Comparison of ENCODE assay signal across 26 cellular contexts in genomic region chr5:76029739-76030138, GRCh38. TPM values are rescaled to one million over a fixed set of nuclear protein-coding genes. Genes with fewer than 3 reads are reported as not detected.
"Had no signal": no experiment of that assay in that cellular context is flagged by ENCODE, and none has a peak within 500 bp of the region (broad histone marks: within the 10 kb centered on the region; RNA-seq: fewer than 3 reads in every experiment).

No MANE protein-coding gene starts in this region.

- H3K9me3 ChIP-seq: breast epithelium, colonic mucosa had no signal

- H2AFZ ChIP-seq: PC-9 had no signal

- H3K9ac ChIP-seq: KMS-11 had no signal

- ATAC-seq: activated CD8-positive, alpha-beta memory T cell treated with anti-CD3 and anti-CD28 coated beads, Interleukin-2, amount 10 ng/mL, durations not matched to agents 7 days and 5 days; T-helper 17 cell had no signal

- H3K4me3 ChIP-seq: breast epithelium, colonic mucosa, PC-9 had no signal

- H3K4me1 ChIP-seq: breast epithelium, colonic mucosa had no signal

- DNase-seq: activated B cell treated with CpG ODN at 0.5 μM for 24 hours; activated CD4-positive, alpha-beta T cell treated with anti-CD3 and anti-CD28 coated beads for 1 hour; activated CD4-positive, alpha-beta T cell treated with anti-CD3 and anti-CD28 coated beads, Interleukin-2, amount 10 ng/mL, durations not matched to agents 24 days and 14 days; activated CD4-positive, alpha-beta T cell treated with anti-CD3 and anti-CD28 coated beads, Interleukin-2, amount 50 U/mL, for 48 hours; activated CD8-positive, alpha-beta memory T cell treated with anti-CD3 and anti-CD28 coated beads, Interleukin-2, amount 10 ng/mL, durations not matched to agents 7 days and 5 days; activated effector memory CD4-positive, alpha-beta T cell treated with Interleukin-2 at 50 U/mL for 16 hours; activated naive CD4-positive, alpha-beta T cell; activated T-cell treated with anti-CD3 and anti-CD28 coated beads, Interleukin-2, amount 50 U/mL, for 24 hours; aorta; caudate nucleus; colonic mucosa; NCI-H1092; NCI-H1417 treated with DMSO at 0.1 percent for 48 hours; NCI-H1694 treated with DMSO at 0.1 percent for 48 hours; NCI-H2029 treated with DMSO at 0.1 percent for 48 hours; NCI-H510A treated with DMSO at 0.1 percent for 48 hours; NCI-H69; PC-9; SHP77 treated with DMSO at 0.1 percent for 48 hours; T-helper 17 cell; T-helper 9 cell had no signal

- H3K36me3 ChIP-seq: breast epithelium, colonic mucosa had no signal

- H3K27me3 ChIP-seq: breast epithelium, colonic mucosa had no signal

- FAIRE-seq: TTC549 had no signal

- H3K27ac ChIP-seq: breast epithelium, colonic mucosa, KMS-11, PC-9 had no signal

- H3K4me2 ChIP-seq: KMS-11, PC-9 had no signal

RNA-seq across cellular contexts. Expression of gene SV2C, which starts 53.4 kb away (rescaled TPM):
- total RNA-seq: activated B cell treated with CpG ODN at 0.5 μM for 24 hours; activated CD4-positive, alpha-beta T cell treated with anti-CD3 and anti-CD28 coated beads, Interleukin-2, amount 10 ng/mL, durations not matched to agents 24 days and 14 days; MCF 10A; PC-9; SK-MEL-5 had no signal
- polyA plus RNA-seq: aorta had no signal
